In genomic region chr1:71104417-71104816, GRCh38 we compare ENCODE assay signal across 28 cellular contexts. TPM values are rescaled to one million over a fixed set of nuclear protein-coding genes. Genes with fewer than 3 reads are reported as not detected.
"Had no signal": no experiment of that assay in that cellular context is flagged by ENCODE, and none has a peak within 500 bp of the region (broad histone marks: within the 10 kb centered on the region; RNA-seq: fewer than 3 reads in every experiment).

No MANE protein-coding gene starts in this region.

- H3K36me3 ChIP-seq: ascending aorta, cardiac muscle cell had no signal

- H3K27me3 ChIP-seq: ascending aorta, cardiac muscle cell had no signal

- H3K4me3 ChIP-seq: ascending aorta, cardiac muscle cell had no signal

- H3K27ac ChIP-seq: ascending aorta, cardiac muscle cell, VCaP had no signal

- H3K4me1 ChIP-seq: ascending aorta had no signal

- DNase-seq: activated CD4-positive, alpha-beta memory T cell treated with anti-CD3 and anti-CD28 coated beads, Interleukin-2, amount 10 ng/mL, durations not matched to agents 7 days and 5 days; activated CD4-positive, alpha-beta T cell treated with anti-CD3 and anti-CD28 coated beads for 1 hour; activated CD4-positive, alpha-beta T cell treated with anti-CD3 and anti-CD28 coated beads for 36 hours; activated CD4-positive, alpha-beta T cell treated with anti-CD3 and anti-CD28 coated beads for 48 hours; activated CD4-positive, alpha-beta T cell treated with anti-CD3 and anti-CD28 coated beads, Interleukin-2, amount 10 ng/mL, durations not matched to agents 7 days and 5 days; activated CD4-positive, alpha-beta T cell treated with anti-CD3 and anti-CD28 coated beads, Interleukin-2, amount 50 U/mL, for 48 hours; activated CD4-positive, CD25-positive, alpha-beta regulatory T cell; activated CD8-positive, alpha-beta memory T cell treated with anti-CD3 and anti-CD28 coated beads for 24 hours; activated CD8-positive, alpha-beta memory T cell treated with anti-CD3 and anti-CD28 coated beads, Interleukin-2, amount 10 ng/mL, durations not matched to agents 7 days and 5 days; activated CD8-positive, alpha-beta memory T cell treated with anti-CD3 and anti-CD28 coated beads, Interleukin-2, amount 50 U/mL, for 48 hours; activated CD8-positive, alpha-beta T cell treated with anti-CD3 and anti-CD28 coated beads, Interleukin-2, amount 10 ng/mL, durations not matched to agents 7 days and 5 days; activated effector memory CD4-positive, alpha-beta T cell treated with Interleukin-2 at 50 U/mL for 16 hours; activated gamma-delta T cell; activated naive CD4-positive, alpha-beta T cell treated with anti-CD3 and anti-CD28 coated beads, Interleukin-2, amount 10 ng/mL, durations not matched to agents 7 days and 5 days; activated naive CD4-positive, alpha-beta T cell treated with Interleukin-2 at 50 U/mL for 16 hours; activated naive CD8-positive, alpha-beta T cell treated with anti-CD3 and anti-CD28 coated beads, Interleukin-2, amount 10 ng/mL, durations not matched to agents 7 days and 5 days; activated naive CD8-positive, alpha-beta T cell treated with anti-CD3 and anti-CD28 coated beads, Interleukin-2, amount 50 U/mL, for 24 hours; activated T-cell treated with anti-CD3 and anti-CD28 coated beads, Interleukin-2, amount 50 U/mL, for 24 hours; activated T-cell treated with anti-CD3 and anti-CD28 coated beads, Interleukin-2, amount 50 U/mL, for 48 hours; amygdala; anterior cingulate cortex; caudate nucleus; cerebellar nuclear complex; T-helper 2 cell; T-helper 9 cell had no signal

RNA-seq across cellular contexts. Expression of gene PTGER3, which starts 56.8 kb away (rescaled TPM):
- total RNA-seq: activated CD4-positive, alpha-beta T cell treated with anti-CD3 and anti-CD28 coated beads for 36 hours had no signal
